9 cellular contexts compared by ENCODE assay signal in genomic region chr21:38303300-38303699, GRCh38. TPM values are rescaled to one million over a fixed set of nuclear protein-coding genes. Genes with fewer than 3 reads are reported as not detected.
DNase-seq lines count a peak whose midpoint lies in the region; ATAC-seq, FAIRE-seq and TF ChIP-seq lines count a peak whose summit lies in the region.
"Had no signal": no experiment of that assay in that cellular context is flagged by ENCODE, and none has a peak within 500 bp of the region (broad histone marks: within the 10 kb centered on the region; RNA-seq: fewer than 3 reads in every experiment).

No MANE protein-coding gene starts in this region.

- no peak overlapping the region for H2AK5ac ChIP-seq in IMR-90 (ENCODE audit: low read depth, low read length)

- H2AK9ac ChIP-seq in IMR-90 (replicated peaks; ENCODE audit: low read depth, low read length, poor library complexity), result no peak overlapping the region

- no peak for FAIRE-seq in bronchial epithelial cell (lab: Jason Lieb, UNC)
- FAIRE-seq: colon had no signal

- no peaks in the 10 kb centered on the region; the same call in 1 of the 2 replicates for H4K20me1 ChIP-seq in IMR-90 (ENCODE audit: insufficient read depth, low read length)

- dilution Hi-C loops in IMR-90 (cut with HindIII; ENCODE audit: low sequenced_read_pairs, unreplicated experiment), result no loop called here

- H3K27ac ChIP-seq in IMR-90 (ENCODE audit: insufficient read depth, low read length) (no peak overlapping the region), uterus (no peak overlapping the region)

- H3K14ac ChIP-seq in IMR-90 (replicated peaks; ENCODE audit: low read depth, low read length), result peak overlapping the region; percentile 1; the same call in 1 of the 2 replicates

- CTCF ChIA-PET in IMR-90 (lab: Yijun Ruan, JAX), result no interaction called here

- H3K4me2 ChIP-seq in IMR-90 (ENCODE audit: low read depth, low read length), result no peak overlapping the region

- no peaks in the 10 kb centered on the region for H3K27me3 ChIP-seq in IMR-90 (ENCODE audit: control insufficient read depth, insufficient read depth, low read length)
- no peaks in the 10 kb centered on the region for H3K27me3 ChIP-seq in bronchial epithelial cell (ENCODE audit: control insufficient read depth, insufficient read depth, low read length)
- H3K27me3 ChIP-seq in uterus, result no peaks in the 10 kb centered on the region

- intact Hi-C loops in IMR-90 (cut with micrococcal nuclease) (no loop called here), uterus (cut with DNase I; ENCODE audit: low total_unique reads) (no loop called here)

- peak overlapping the region; percentile 84 for H2BK20ac ChIP-seq in IMR-90 (ENCODE audit: low read depth, low read length)

- no peak overlapping the region for H4K5ac ChIP-seq in IMR-90 (ENCODE audit: low read depth, low read length)

- peak overlapping the region; percentile 47; the same call in 1 of the 2 replicates for H3K18ac ChIP-seq in IMR-90 (ENCODE audit: low read depth, low read length)

- H3K4me3 ChIP-seq in IMR-90 (ENCODE audit: insufficient read depth, low read depth, low read length) (no peak overlapping the region), bronchial epithelial cell (ENCODE audit: low read depth, low read length) (no peak overlapping the region), uterus (no peak overlapping the region)

- peaks cover 13% of the 10 kb centered on the region for H3K9me1 ChIP-seq in IMR-90 (ENCODE audit: insufficient read depth, low read length)

- BruUV-seq in IMR-90 (replicated peaks; lab: Mats Ljungman, UMichigan), result no TSS peak

- no peak overlapping the region for H4K91ac ChIP-seq in IMR-90 (ENCODE audit: insufficient read depth, low read depth, low read length)

- peak overlapping the region; percentile 16; the same call in 1 of the 3 replicates for H2BK15ac ChIP-seq in IMR-90 (ENCODE audit: low read depth, low read length)

- TF ChIP-seq POLR2A in IMR-90 (IDR thresholded peaks at IDR 0.05; ENCODE audit: low read depth, low read length), result no peak
- no peak for TF ChIP-seq POLR2A in uterus (IDR thresholded peaks at IDR 0.05)

- H3K36me3 ChIP-seq in IMR-90 (ENCODE audit: control insufficient read depth, insufficient read depth, low read length) (no peaks in the 10 kb centered on the region), bronchial epithelial cell (ENCODE audit: control insufficient read depth, insufficient read depth, low read length) (peaks cover 7% of the 10 kb centered on the region), uterus (no peaks in the 10 kb centered on the region)

- 0 out of 4 replicates have a peak overlapping the region, but pooled peaks of 1 of the 2 experiments have one; percentile 0 for H4K8ac ChIP-seq in IMR-90 (ENCODE audit: low read depth in 2 of 2, low read length in 2 of 2)

- H3K23ac ChIP-seq in IMR-90 (ENCODE audit: low read depth, low read length), result no peak overlapping the region

- H2AFZ ChIP-seq in IMR-90 (replicated peaks; ENCODE audit: low read length, poor library complexity), result peak overlapping the region; percentile 5

- no peak overlapping the region for H3K9ac ChIP-seq in IMR-90 (ENCODE audit: low read depth, low read length)

- no CpG with 5 or more reads among the region's 3 CpGs for WGBS in IMR-90 (ENCODE audit: extremely low coverage in 2 of 2, insufficient read length in 1 of 2), 2 experiments

- peak overlapping the region; percentile 49 for H2BK5ac ChIP-seq in IMR-90 (ENCODE audit: low read depth, low read length, poor library complexity, severe bottlenecking)

- DNase-seq in IMR-90 (peak; percentile 88), bronchial epithelial cell (ENCODE audit: low read depth) (peak; percentile 86), left kidney (ENCODE audit: low read depth, low spot score) (peak; percentile 46), uterus (peak; percentile 35 to 59), middle frontal gyrus (ENCODE audit: extremely low spot score, low spot score) (no peak)
- DNase-seq: H9 had no signal

- in situ Hi-C loops in IMR-90 (cut with MboI; ENCODE audit: low sequenced_read_pairs), result no loop called here

- peak overlapping the region; percentile 14; the same call in 1 of the 2 replicates for H2BK120ac ChIP-seq in IMR-90 (ENCODE audit: low read depth, low read length)

- POLR2A ChIA-PET in IMR-90 (lab: Charles Lee; ENCODE audit: unreplicated experiment), result no interaction called here

- peak overlapping the region; percentile 34; the same call in 1 of the 2 replicates for H3K4ac ChIP-seq in IMR-90 (ENCODE audit: low read depth, low read length)

- TF ChIP-seq RAD21 in IMR-90 (IDR thresholded peaks at IDR 0.05; ENCODE audit: low read length), result peak; percentile 3; the same call in 1 of the 2 replicates

- 0 out of 2 replicates have a peak overlapping the region, but pooled peaks have one; percentile 12 for H3K56ac ChIP-seq in IMR-90 (ENCODE audit: extremely low read depth, insufficient read depth, low read length)

- ATAC-seq in IMR-90 (ENCODE audit: low read depth) (peak; percentile 68), GM21825 (IDR thresholded peaks at IDR 0.05; ENCODE audit: unreplicated experiment) (no peak), GM18517 (IDR thresholded peaks at IDR 0.05; ENCODE audit: unreplicated experiment) (no peak)

- no peak for TF ChIP-seq CTCF in IMR-90 (conservative IDR thresholded peaks at IDR 0.05; ENCODE audit: low read depth, low read length)
- TF ChIP-seq CTCF in bronchial epithelial cell (IDR thresholded peaks at IDR 0.05; ENCODE audit: insufficient read depth, low read length, severe bottlenecking), result no peak
- TF ChIP-seq CTCF in uterus (IDR thresholded peaks at IDR 0.05), result no peak

- H3K4me1 ChIP-seq in IMR-90 (ENCODE audit: control insufficient read depth, insufficient read depth, low read length), result peaks cover 11% of the 10 kb centered on the region
- no peaks in the 10 kb centered on the region for H3K4me1 ChIP-seq in uterus

- no peaks in the 10 kb centered on the region for H3K9me3 ChIP-seq in IMR-90 (ENCODE audit: control insufficient read depth, insufficient read depth, low read length)
- no peaks in the 10 kb centered on the region for H3K9me3 ChIP-seq in uterus

- H3K79me1 ChIP-seq in IMR-90 (ENCODE audit: low read depth in 1 of 2, low read length in 2 of 2), result no peaks in the 10 kb centered on the region

TF ChIP-seq in IMR-90, 13 proteins besides CTCF, POLR2A, EP300 and RAD21:
- peak; percentile 77 for TF ChIP-seq FOS (IDR thresholded peaks at IDR 0.05; ENCODE audit: low read depth, low read length)
- TF ChIP-seq CEBPB (IDR thresholded peaks at IDR 0.05; ENCODE audit: low read depth, low read length), result peak; percentile 82
- no peak for TF ChIP-seq RFX5 (IDR thresholded peaks at IDR 0.05; ENCODE audit: low read depth, low read length)
- TF ChIP-seq USF2 (IDR thresholded peaks at IDR 0.05; ENCODE audit: low read depth, low read length), result peak; percentile 78
- TF ChIP-seq CHD1 (IDR thresholded peaks at IDR 0.05; ENCODE audit: low read depth, low read length), result no peak
- TF ChIP-seq MAFK (IDR thresholded peaks at IDR 0.05; ENCODE audit: low read depth, low read length), result peak; percentile 51; the same call in 1 of the 2 replicates
- TF ChIP-seq MXI1 (IDR thresholded peaks at IDR 0.05; ENCODE audit: borderline replicate concordance, low read depth, low read length), result no peak
- TF ChIP-seq NFE2L2 (IDR thresholded peaks at IDR 0.05; ENCODE audit: low read depth, low read length), result peak; percentile 24; the same call in 1 of the 2 replicates
- TF ChIP-seq SMC3 (IDR thresholded peaks at IDR 0.05; ENCODE audit: low read depth, low read length), result no peak
- TF ChIP-seq MAZ (IDR thresholded peaks at IDR 0.05; ENCODE audit: borderline replicate concordance, low read depth, low read length), result peak; percentile 64
- no peak for TF ChIP-seq BHLHE40 (IDR thresholded peaks at IDR 0.05; ENCODE audit: low read depth, low read length)
- no peak for TF ChIP-seq RCOR1 (IDR thresholded peaks at IDR 0.05; ENCODE audit: insufficient replicate concordance, low read length)
- no peak for TF ChIP-seq ELK1 (IDR thresholded peaks at IDR 0.05; ENCODE audit: borderline replicate concordance, low read depth, low read length)

RNA-seq across cellular contexts. Expression of gene KCNJ15, which starts 46.5 kb away (rescaled TPM):
- under 0.01 TPM in 2 replicates for total RNA-seq in IMR-90 (2012; rRNA removed)
- polyA plus RNA-seq in IMR-90 (2012; rRNA removed), result 0.07 TPM in 1 of 2 replicates, not detected in the other
- not detected in 2 replicates for polyA plus RNA-seq in IMR-90 (2012; cell fraction: cytosol; rRNA removed)
- 0.11 TPM in 1 of 2 replicates, not detected in the other for polyA plus RNA-seq in IMR-90 (2012; cell fraction: nucleus; rRNA removed; ENCODE audit: low replicate concordance)
- 0.38 and 2.1 TPM in 2 replicates for total RNA-seq in bronchial epithelial cell
- 1 to 10 TPM in 1 of 4 donors, under 1 TPM in 3; 0.21 to 1.1 (median 0.28) TPM for total RNA-seq in uterus
- total RNA-seq: H9 had no signal
